19 cellular contexts compared by ENCODE assay signal in genomic region chr15:77430213-77430612, GRCh38. TPM values are rescaled to one million over a fixed set of nuclear protein-coding genes. Genes with fewer than 3 reads are reported as not detected.
DNase-seq lines count a peak whose midpoint lies in the region; ATAC-seq and TF ChIP-seq lines count a peak whose summit lies in the region.
"Had no signal": no experiment of that assay in that cellular context is flagged by ENCODE, and none has a peak within 500 bp of the region (broad histone marks: within the 10 kb centered on the region; RNA-seq: fewer than 3 reads in every experiment).

No MANE protein-coding gene starts in this region.

- no peak overlapping the region for H3K56ac ChIP-seq in mesendoderm (ENCODE audit: low read length)

- H3K4me3 Mint-ChIP-seq in activated T-cell treated with anti-CD3 and anti-CD28 coated beads, Interleukin-2, amount 50 U/mL, for 24 hours = no peak overlapping the region
- no peak overlapping the region for H3K4me3 Mint-ChIP-seq in activated CD4-positive, alpha-beta memory T cell treated with anti-CD3 and anti-CD28 coated beads for 36 hours
- H3K4me3 Mint-ChIP-seq in chondrocyte (ENCODE audit: unreplicated experiment) = no peak overlapping the region
- H3K4me3 Mint-ChIP-seq: CD4-positive, alpha-beta T cell had no signal

- H3K27ac ChIP-seq in mesendoderm (ENCODE audit: low read depth, low read length) = no peak overlapping the region

- in situ Hi-C loops in GM13977 (cut with MboI; ENCODE audit: low pct_unique_long_range_greater_than_20kb, low sequenced_read_pairs, unreplicated experiment) = no loop called here

- no peak overlapping the region for H2BK5ac ChIP-seq in mesendoderm (ENCODE audit: low read length)

- peaks cover 7% of the 10 kb centered on the region for H3K36me3 Mint-ChIP-seq in activated T-cell treated with anti-CD3 and anti-CD28 coated beads, Interleukin-2, amount 50 U/mL, for 24 hours (ENCODE audit: low read depth)
- peaks cover 2% of the 10 kb centered on the region for H3K36me3 Mint-ChIP-seq in activated CD4-positive, alpha-beta memory T cell treated with anti-CD3 and anti-CD28 coated beads for 36 hours
- H3K36me3 Mint-ChIP-seq in chondrocyte (ENCODE audit: low read depth) = no peaks in the 10 kb centered on the region

- no peak for DNase-seq in activated T-cell treated with anti-CD3 and anti-CD28 coated beads, Interleukin-2, amount 50 U/mL, for 24 hours
- no peak for DNase-seq in activated T-cell treated with anti-CD3 and anti-CD28 coated beads, Interleukin-2, amount 50 U/mL, for 1 hour
- DNase-seq in GM13977 (ENCODE audit: low spot score) (peak; percentile 13), mesendoderm (no peak), activated gamma-delta T cell treated with Interleukin-2 at 50 U/mL for 16 hours (no peak), chondrocyte (ENCODE audit: low spot score) (no peak)
- DNase-seq in activated CD4-positive, alpha-beta memory T cell treated with anti-CD3 and anti-CD28 coated beads for 36 hours = no peak
- DNase-seq: AML-193; CD4-positive, alpha-beta T cell; DND-41; GDM1; HCEC 1CT; IMR-90; Kasumi-1; NCI-H1417; NCI-H1930; NCI-H524; SIG-M5 had no signal

- no peak overlapping the region for H3K9ac ChIP-seq in mesendoderm (ENCODE audit: low read length)

- intact Hi-C loops in activated CD4-positive, alpha-beta memory T cell treated with anti-CD3 and anti-CD28 coated beads for 36 hours (cut with micrococcal nuclease) = loop anchor here (1.0 to 10.0 kb wide), 2 partner anchors 10 to 245 kb away; partner anchors contain the start of genes HMG20A and PEAK1

- H3K23ac ChIP-seq in mesendoderm (ENCODE audit: low read length) = peak overlapping the region; percentile 12

- no peak overlapping the region for H2BK120ac ChIP-seq in mesendoderm (ENCODE audit: low read depth, low read length)

- H3K4ac ChIP-seq in mesendoderm (ENCODE audit: low read depth, low read length) = no peak overlapping the region

- peak overlapping the region; percentile 89 for H3K27ac Mint-ChIP-seq in activated T-cell treated with anti-CD3 and anti-CD28 coated beads, Interleukin-2, amount 50 U/mL, for 24 hours
- H3K27ac Mint-ChIP-seq in activated CD4-positive, alpha-beta memory T cell treated with anti-CD3 and anti-CD28 coated beads for 36 hours = peak overlapping the region; percentile 66
- H3K27ac Mint-ChIP-seq in chondrocyte (ENCODE audit: unreplicated experiment) = no peak overlapping the region
- H3K27ac Mint-ChIP-seq: CD4-positive, alpha-beta T cell had no signal

- no peak for ATAC-seq in HG03139 (IDR thresholded peaks at IDR 0.05; ENCODE audit: unreplicated experiment)

- H3K4me3 ChIP-seq in mesendoderm (ENCODE audit: low read length) = no peak overlapping the region

- H3K4me1 ChIP-seq in mesendoderm (ENCODE audit: control insufficient read depth, low read depth, low read length) = no peaks in the 10 kb centered on the region

- H3K36me3 ChIP-seq in mesendoderm (ENCODE audit: control insufficient read depth, insufficient read depth, low read length) = no peaks in the 10 kb centered on the region

- H3K4me1 Mint-ChIP-seq in activated T-cell treated with anti-CD3 and anti-CD28 coated beads, Interleukin-2, amount 50 U/mL, for 24 hours (ENCODE audit: low read depth) = peaks cover 53% of the 10 kb centered on the region
- H3K4me1 Mint-ChIP-seq in activated CD4-positive, alpha-beta memory T cell treated with anti-CD3 and anti-CD28 coated beads for 36 hours (ENCODE audit: low read depth) = peaks cover 35% of the 10 kb centered on the region
- H3K4me1 Mint-ChIP-seq in chondrocyte (ENCODE audit: low read depth) = peaks cover 14% of the 10 kb centered on the region

- H2AK5ac ChIP-seq in mesendoderm (ENCODE audit: low read length) = no peak overlapping the region

- no peaks in the 10 kb centered on the region for H3K9me3 Mint-ChIP-seq in activated T-cell treated with anti-CD3 and anti-CD28 coated beads, Interleukin-2, amount 50 U/mL, for 24 hours
- no peaks in the 10 kb centered on the region for H3K9me3 Mint-ChIP-seq in activated CD4-positive, alpha-beta memory T cell treated with anti-CD3 and anti-CD28 coated beads for 36 hours
- no peaks in the 10 kb centered on the region for H3K9me3 Mint-ChIP-seq in chondrocyte (ENCODE audit: low read depth)
- H3K9me3 Mint-ChIP-seq: CD4-positive, alpha-beta T cell had no signal

- no peak overlapping the region for H4K5ac ChIP-seq in mesendoderm (ENCODE audit: low read length)

- H3K27me3 Mint-ChIP-seq in activated T-cell treated with anti-CD3 and anti-CD28 coated beads, Interleukin-2, amount 50 U/mL, for 24 hours = no peaks in the 10 kb centered on the region
- H3K27me3 Mint-ChIP-seq in activated CD4-positive, alpha-beta memory T cell treated with anti-CD3 and anti-CD28 coated beads for 36 hours = no peaks in the 10 kb centered on the region
- no peaks in the 10 kb centered on the region for H3K27me3 Mint-ChIP-seq in chondrocyte (ENCODE audit: low read depth)
- H3K27me3 Mint-ChIP-seq: CD4-positive, alpha-beta T cell had no signal

- peaks cover 2% of the 10 kb centered on the region for H3K79me2 ChIP-seq in mesendoderm (ENCODE audit: control insufficient read depth, insufficient read depth, low read length)

- no peak overlapping the region for H2BK15ac ChIP-seq in mesendoderm (replicated peaks; ENCODE audit: low read depth)

- WGBS in mesendoderm (ENCODE audit: extremely low coverage, insufficient coverage, low lambda C conversion rate) = no CpG with 5 or more reads among the region's 2 CpGs

- H3K4me2 ChIP-seq in mesendoderm (ENCODE audit: low read length) = no peak overlapping the region

- no peak overlapping the region for H4K8ac ChIP-seq in mesendoderm (ENCODE audit: low read depth, low read length)

- TF ChIP-seq CTCF in GM13977 (IDR thresholded peaks at IDR 0.05; ENCODE audit: extremely low read depth, insufficient read depth, missing control alignments) = no peak
- TF ChIP-seq CTCF in chondrocyte (IDR thresholded peaks at IDR 0.05) = no peak

- peaks cover 4% of the 10 kb centered on the region for H3K79me1 ChIP-seq in mesendoderm (ENCODE audit: low read length)

- H3K18ac ChIP-seq in mesendoderm (ENCODE audit: low read length) = no peak overlapping the region

- no peaks in the 10 kb centered on the region for H3K27me3 ChIP-seq in mesendoderm (ENCODE audit: insufficient read depth, low read length, poor library complexity)

- CTCF ChIA-PET in activated CD4-positive, alpha-beta memory T cell treated with anti-CD3 and anti-CD28 coated beads for 36 hours (lab: Charles Lee) = interaction anchor here (0.6 to 1.7 kb wide), 4 partner anchors 9 to 113 kb away, joined by 3 to 7 read pairs (median 4); no protein-coding TSS in a partner anchor

- POLR2A ChIA-PET in activated CD4-positive, alpha-beta memory T cell treated with anti-CD3 and anti-CD28 coated beads for 36 hours (lab: Charles Lee) = interaction anchor here (1.0 to 2.5 kb wide), 5 partner anchors 9 to 360 kb away, joined by 3 to 12 read pairs (median 6); partner anchors contain the start of genes HMG20A and PEAK1

RNA-seq across cellular contexts. Expression of gene HMG20A, which starts 9.5 kb away (rescaled TPM):
- 10 to 100 TPM; 34.8 to 41.5 TPM for total RNA-seq in activated CD4-positive, alpha-beta memory T cell treated with anti-CD3 and anti-CD28 coated beads for 36 hours
- polyA plus RNA-seq in mesendoderm (2013, experiment 1 of 2) = 33.6 TPM
- polyA plus RNA-seq in mesendoderm (2013, experiment 2 of 2) = 33.6 TPM
- 35.5 to 42.5 TPM (median 35.8 TPM) in 3 replicates for total RNA-seq in chondrocyte

RNA-seq across cellular contexts. Expression of gene PEAK1, which starts 10.3 kb away (rescaled TPM):
- total RNA-seq in activated CD4-positive, alpha-beta memory T cell treated with anti-CD3 and anti-CD28 coated beads for 36 hours = 10 to 100 TPM; 15.6 to 18.3 TPM
- 5.9 TPM for polyA plus RNA-seq in mesendoderm (2013, experiment 1 of 2)
- polyA plus RNA-seq in mesendoderm (2013, experiment 2 of 2) = 6.2 TPM
- total RNA-seq in chondrocyte = 143 to 206 TPM (median 148 TPM) in 3 replicates
